ENCODE assay signal across 8 cellular contexts in the genomic region with DNA sequence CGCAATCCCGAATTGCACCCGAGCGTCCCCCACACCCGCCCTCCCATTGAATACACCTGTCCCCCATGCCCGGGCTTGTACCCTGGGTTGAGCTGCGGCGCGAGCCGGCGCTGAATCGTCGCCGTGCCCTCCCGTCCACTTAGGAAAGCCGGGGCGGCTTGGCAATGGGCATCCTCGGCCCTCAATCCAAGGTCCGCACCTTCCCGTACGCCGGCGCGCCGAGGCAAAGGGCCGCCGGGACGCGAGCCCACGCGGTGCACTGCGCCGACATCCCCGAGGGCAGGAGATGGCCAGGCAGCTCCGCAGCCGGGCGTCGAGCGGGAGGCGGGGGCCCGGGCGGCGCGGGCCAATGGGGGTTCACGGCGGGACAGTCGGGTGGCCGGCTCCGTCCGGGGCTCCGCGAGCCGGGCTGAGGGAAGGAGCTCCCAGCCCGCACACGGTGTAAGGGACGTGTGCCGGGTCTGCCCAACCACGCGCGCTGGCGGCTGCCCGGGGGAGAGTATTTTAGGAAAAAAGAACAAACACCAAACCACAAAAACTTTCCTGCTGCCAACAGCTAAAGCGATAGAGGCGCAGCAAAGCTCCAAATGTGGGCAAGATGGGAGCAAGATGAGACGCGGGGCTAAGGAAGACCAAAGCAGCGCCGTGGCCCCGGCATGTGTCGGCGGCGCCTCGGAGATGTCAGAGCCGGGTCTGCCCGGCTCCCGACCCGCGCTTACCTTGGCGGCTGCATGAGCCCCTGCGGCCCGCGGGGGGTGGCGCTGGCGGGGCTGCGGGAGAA. TPM values are rescaled to one million over a fixed set of nuclear protein-coding genes. Genes with fewer than 3 reads are reported as not detected.
A peak's percentile ranks its signal among the peaks of the same experiment; 100 is the strongest.
DNase-seq lines count a peak whose midpoint lies in the region; ATAC-seq and TF ChIP-seq lines count a peak whose summit lies in the region.

No MANE protein-coding gene starts in this region.

- H3K9me3 ChIP-seq in gastroesophageal sphincter (no peaks in the 10 kb centered on the region), parathyroid adenoma (ENCODE audit: control insufficient read depth, low read length) (no peaks in the 10 kb centered on the region)

- no peaks in the 10 kb centered on the region for H3K36me3 Mint-ChIP-seq in activated CD8-positive, alpha-beta T cell treated with anti-CD3 and anti-CD28 coated beads for 36 hours (ENCODE audit: low read depth)

- TF ChIP-seq POLR2A in gastroesophageal sphincter (IDR thresholded peaks at IDR 0.05) = no peak

- CTCF ChIA-PET in activated CD8-positive, alpha-beta T cell treated with anti-CD3 and anti-CD28 coated beads for 36 hours (lab: Charles Lee) = interaction anchor here (0.8 to 2.6 kb wide), 37 partner anchors 9 to 1031 kb away, joined by 3 to 26 read pairs (median 4); no protein-coding TSS in a partner anchor

- H3K9ac ChIP-seq in parathyroid adenoma = no peak overlapping the region

- no peak overlapping the region for H3K27ac Mint-ChIP-seq in activated CD8-positive, alpha-beta T cell treated with anti-CD3 and anti-CD28 coated beads for 36 hours

- peak overlapping the region; percentile 5 for H3K4me2 ChIP-seq in parathyroid adenoma (ENCODE audit: low read length)

- H3K4me3 Mint-ChIP-seq in activated CD8-positive, alpha-beta T cell treated with anti-CD3 and anti-CD28 coated beads for 36 hours = peak overlapping the region; percentile 68

- DNase-seq in NCI-H345 (lab: John Stamatoyannopoulos, UW) (peak; percentile 31), NCI-H345 treated with DMSO at 0.1 percent for 48 hours (lab: John Stamatoyannopoulos, UW; ENCODE audit: unreplicated experiment) (no peak), globus pallidus (ENCODE audit: low spot score) (no peak), NCI-H2107 treated with DMSO at 0.1 percent for 48 hours (lab: John Stamatoyannopoulos, UW; ENCODE audit: unreplicated experiment) (no peak)
- peak; percentile 33 for DNase-seq in activated CD8-positive, alpha-beta T cell treated with anti-CD3 and anti-CD28 coated beads for 36 hours

- H3K27me3 ChIP-seq in gastroesophageal sphincter (peaks cover 14% of the 10 kb centered on the region), parathyroid adenoma (ENCODE audit: control insufficient read depth, insufficient read depth, low read length) (no peaks in the 10 kb centered on the region)

- H2AFZ ChIP-seq in parathyroid adenoma = peak overlapping the region; percentile 58

- H3K4me1 Mint-ChIP-seq in activated CD8-positive, alpha-beta T cell treated with anti-CD3 and anti-CD28 coated beads for 36 hours (ENCODE audit: low read depth) = peaks cover 11% of the 10 kb centered on the region

- H3K27ac ChIP-seq in gastroesophageal sphincter (peak overlapping the region; percentile 57 to 97 (median 86)), parathyroid adenoma (no peak overlapping the region)

- H3K36me3 ChIP-seq in gastroesophageal sphincter = no peaks in the 10 kb centered on the region
- no peaks in the 10 kb centered on the region for H3K36me3 ChIP-seq in parathyroid adenoma (ENCODE audit: control insufficient read depth, insufficient read depth, low read length)

- TF ChIP-seq EP300 in gastroesophageal sphincter (IDR thresholded peaks at IDR 0.05) = no peak

- intact Hi-C loops in activated CD8-positive, alpha-beta T cell treated with anti-CD3 and anti-CD28 coated beads for 36 hours (cut with micrococcal nuclease) = no loop called here

- peak; percentile 59 for TF ChIP-seq CTCF in activated CD8-positive, alpha-beta T cell treated with anti-CD3 and anti-CD28 coated beads for 36 hours (IDR thresholded peaks at IDR 0.05)
- TF ChIP-seq CTCF in gastroesophageal sphincter (IDR thresholded peaks at IDR 0.05) (peak in 1 of 4 experiments; percentile 7), parathyroid adenoma (IDR thresholded peaks at IDR 0.05) (no peak)

- no peaks in the 10 kb centered on the region for H3K9me3 Mint-ChIP-seq in activated CD8-positive, alpha-beta T cell treated with anti-CD3 and anti-CD28 coated beads for 36 hours

- peak; percentile 31 for ATAC-seq in HG03342 (IDR thresholded peaks at IDR 0.05; ENCODE audit: unreplicated experiment)
- peak; percentile 52 for ATAC-seq in activated CD8-positive, alpha-beta T cell treated with anti-CD3 and anti-CD28 coated beads for 36 hours
- peak; percentile 75 for ATAC-seq in gastroesophageal sphincter

- no peaks in the 10 kb centered on the region for H3K79me2 ChIP-seq in parathyroid adenoma

- peaks cover 4 to 73% (median 11%) of the 10 kb centered on the region in 3 donors for H3K4me1 ChIP-seq in gastroesophageal sphincter
- H3K4me1 ChIP-seq in parathyroid adenoma = no peaks in the 10 kb centered on the region

- 0% methylated on average over 2 to 5 of the region's 85 CpGs for WGBS in gastroesophageal sphincter (ENCODE audit: low coverage in 1 of 2), 2 donors

- H3K4me3 ChIP-seq in gastroesophageal sphincter (peak overlapping the region; percentile 47 to 66), parathyroid adenoma (ENCODE audit: low read depth, low read length) (no peak overlapping the region)

- H3K27me3 Mint-ChIP-seq in activated CD8-positive, alpha-beta T cell treated with anti-CD3 and anti-CD28 coated beads for 36 hours = peaks cover 52% of the 10 kb centered on the region

- POLR2A ChIA-PET in activated CD8-positive, alpha-beta T cell treated with anti-CD3 and anti-CD28 coated beads for 36 hours (lab: Charles Lee) = interaction anchor here (0.8 to 1.5 kb wide), 2 partner anchors 13 to 59 kb away, joined by 3 to 4 read pairs; no protein-coding TSS in a partner anchor

RNA-seq across cellular contexts. Expression of a gene that starts 0.6 kb away (rescaled TPM):
- total RNA-seq in activated CD8-positive, alpha-beta T cell treated with anti-CD3 and anti-CD28 coated beads for 36 hours = not detected
- 100 to 1,000 TPM in 2 of 4 donors, 10 to 100 TPM in 2; 99.0 to 307 (median 112) TPM for total RNA-seq in gastroesophageal sphincter

Comparison
In these comparisons a context has a peak if more than half of its experiments do, and no peak if none do; other contexts are left out.
1. DNase-seq: peak in NCI-H345 (single experiment) and activated CD8-positive, alpha-beta T cell treated with anti-CD3 and anti-CD28 coated beads for 36 hours (single experiment); none in NCI-H345 treated with DMSO at 0.1 percent for 48 hours (single experiment), globus pallidus (single experiment) and NCI-H2107 treated with DMSO at 0.1 percent for 48 hours (single experiment).
2. RNA of a gene that starts 0.6 kb away (total RNA-seq): 99.0 to 307 TPM in gastroesophageal sphincter; not detected in activated CD8-positive, alpha-beta T cell treated with anti-CD3 and anti-CD28 coated beads for 36 hours; every median in the first group is over 10 times any median in the second.
3. Peak in every context shown above with its lines, with median percentiles within 50 percentile points of each other: ATAC-seq.